In genomic region chr6:148807784-148808183, GRCh38 we compare ENCODE assay signal across 21 cellular contexts.
"Had no signal": no experiment of that assay in that cellular context is flagged by ENCODE, and none has a peak within 500 bp of the region (broad histone marks: within the 10 kb centered on the region; RNA-seq: fewer than 3 reads in every experiment).

No MANE protein-coding gene starts in this region.

- DNase-seq: colonic mucosa; effector CD8-positive, alpha-beta T cell; endodermal cell; foreskin fibroblast; gastrocnemius medialis; head of caudate nucleus; kidney; left lung; mesenchymal stem cell; naive thymus-derived CD8-positive, alpha-beta T cell; nephron progenitor cell; nucleus accumbens; sigmoid colon; stimulated activated CD4-positive, alpha-beta T cell treated with anti-CD3 and anti-CD28 coated beads, Interleukin-2, amount 100 ng/mL, for 24 hours; stimulated activated CD4-positive, alpha-beta T cell treated with anti-CD3 and anti-CD28 coated beads, Interleukin-4, amount 100 ng/mL, for 24 hours; stimulated activated naive CD8-positive, alpha-beta T cell treated with anti-CD3 and anti-CD28 coated beads, Interleukin-15, Interleukin-2, amounts not matched to agents 100 U/mL and 50 U/mL, for 24 hours; transverse colon; upper lobe of right lung; uterus had no signal

- ATAC-seq: esophagus mucosa; gastrocnemius medialis; left lung; naive thymus-derived CD8-positive, alpha-beta T cell; stimulated activated effector memory CD8-positive, alpha-beta T cell treated with anti-CD3 and anti-CD28 coated beads, Interleukin-12 subunit alpha, Interleukin-12 subunit beta, amount 100 ng/mL, for 72 hours; stimulated activated naive CD8-positive, alpha-beta T cell treated with anti-CD3 and anti-CD28 coated beads, Interleukin-15, Interleukin-2, amounts not matched to agents 100 U/mL and 50 U/mL, for 24 hours; upper lobe of right lung had no signal
